In genomic region chr11:18698341-18699268, GRCh38 we compare ENCODE assay signal across 8 cellular contexts. TPM values are rescaled to one million over a fixed set of nuclear protein-coding genes. Genes with fewer than 3 reads are reported as not detected.
DNase-seq lines count a peak whose midpoint lies in the region; ATAC-seq and TF ChIP-seq lines count a peak whose summit lies in the region.

A gene with protein sequence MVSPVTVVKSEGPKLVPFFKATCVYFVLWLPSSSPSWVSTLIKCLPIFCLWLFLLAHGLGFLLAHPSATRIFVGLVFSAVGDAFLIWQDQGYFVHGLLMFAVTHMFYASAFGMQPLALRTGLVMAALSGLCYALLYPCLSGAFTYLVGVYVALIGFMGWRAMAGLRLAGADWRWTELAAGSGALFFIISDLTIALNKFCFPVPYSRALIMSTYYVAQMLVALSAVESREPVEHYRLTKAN (plus strand): TSS chr11:18698779. CDS start chr11:18698887, 108 bp downstream.

- H3F3A ChIP-seq in PC-9 (ENCODE audit: insufficient read depth, low read depth), result peaks cover 24% of the 10 kb centered on the region; the same call in 1 of the 2 replicates

- peaks cover 35% of the 10 kb centered on the region for H3K4me1 ChIP-seq in PC-9 (replicated peaks; ENCODE audit: insufficient read depth)
- H3K4me1 ChIP-seq in esophagus (ENCODE audit: control insufficient read depth in 2 of 2, insufficient read depth in 2 of 2, low read length in 1 of 2), result no peaks in the 10 kb centered on the region
- peaks cover 10% of the 10 kb centered on the region for H3K4me1 ChIP-seq in mucosa of stomach (ENCODE audit: control insufficient read depth, insufficient read depth, low read length)

- CTCF ChIA-PET in PC-9 (lab: Charles Lee), result no interaction called here

- no peaks in the 10 kb centered on the region for H4K20me1 ChIP-seq in PC-9 (ENCODE audit: insufficient read depth)

- ATAC-seq in GM21528 (IDR thresholded peaks at IDR 0.05; ENCODE audit: low FRiP score, unreplicated experiment), result peak; percentile 92

- H3K9me3 ChIP-seq in PC-9 (ENCODE audit: insufficient read depth, low read depth), result no peaks in the 10 kb centered on the region
- no peaks in the 10 kb centered on the region for H3K9me3 ChIP-seq in esophagus (ENCODE audit: control insufficient read depth in 2 of 2, insufficient read depth in 1 of 2, low read depth in 1 of 2, low read length in 1 of 2)
- no peaks in the 10 kb centered on the region for H3K9me3 ChIP-seq in mucosa of stomach (ENCODE audit: control insufficient read depth, low read length)

- DNase-seq in Caki2 (ENCODE audit: low read depth) (peak; percentile 89), HuH-7.5 (ENCODE audit: low spot score) (peak; percentile 89), PC-9 (peak; percentile 72 to 90)
- DNase-seq in activated T-cell treated with anti-CD3 and anti-CD28 coated beads, Interleukin-2, amount 50 U/mL, for 48 hours, result peak; percentile 89 to 94
- peak; percentile 73 to 81 for DNase-seq in stimulated activated CD8-positive, alpha-beta memory T cell treated with anti-CD3 and anti-CD28 coated beads, Interleukin-4, amount 100 ng/mL, for 4 hours (ENCODE audit: low read depth in 2 of 2, low spot score in 1 of 2)

- H2AFZ ChIP-seq in PC-9, result peak within 1 kb of the TSS; percentile 70

- peak within 1 kb of the TSS; percentile 90 for H3K4me2 ChIP-seq in PC-9

- no peak for TF ChIP-seq CTCF in PC-9 (conservative IDR thresholded peaks at IDR 0.05)

- WGBS in esophagus, 2 donors, result 0 to 1% methylated on average over 79 to 98 of the region's 98 CpGs

- H3K27ac ChIP-seq in PC-9 (no peak within 1 kb of the TSS), esophagus (ENCODE audit: low read depth in 2 of 2, low read length in 1 of 2) (peak within 1 kb of the TSS; percentile 52 to 63)

- no TSS peak for BruUV-seq in PC-9 (replicated peaks; lab: Mats Ljungman, UMichigan)

- no peaks in the 10 kb centered on the region for H3K79me2 ChIP-seq in PC-9 (ENCODE audit: low read depth)

- POLR2A ChIA-PET in PC-9 (lab: Charles Lee; ENCODE audit: unreplicated experiment), result interaction anchor here (0.5 to 0.7 kb wide), 2 partner anchors 42 to 329 kb away, joined by 4 to 6 read pairs; no protein-coding TSS in a partner anchor

- H3K27me3 ChIP-seq in PC-9 (ENCODE audit: insufficient read depth, low read depth) (no peaks in the 10 kb centered on the region), esophagus (ENCODE audit: control insufficient read depth in 1 of 2, insufficient read depth in 2 of 2, low read length in 2 of 2) (no peaks in the 10 kb centered on the region), mucosa of stomach (ENCODE audit: control insufficient read depth, insufficient read depth, low read length) (peaks cover 17% of the 10 kb centered on the region)

- no peaks in the 10 kb centered on the region; the same call in 1 of the 2 replicates for H3K9me2 ChIP-seq in PC-9 (ENCODE audit: insufficient read depth)

- intact Hi-C loops in PC-9 (cut with micrococcal nuclease; ENCODE audit: unreplicated experiment), result no loop called here

- peak within 1 kb of the TSS; percentile 81 for H3K4me3 ChIP-seq in PC-9
- peak within 1 kb of the TSS; percentile 70 to 75 for H3K4me3 ChIP-seq in esophagus (ENCODE audit: low read depth in 1 of 2, low read length in 2 of 2)
- peak within 1 kb of the TSS; percentile 61 for H3K4me3 ChIP-seq in mucosa of stomach (ENCODE audit: low read length)

- peak within 1 kb of the TSS; percentile 68 for H3K9ac ChIP-seq in mucosa of stomach (ENCODE audit: low read length)

- H3K36me3 ChIP-seq in PC-9 (ENCODE audit: low read depth) (no peaks in the 10 kb centered on the region), esophagus (ENCODE audit: control insufficient read depth in 2 of 2, insufficient read depth in 2 of 2, low read length in 1 of 2) (no peaks in the 10 kb centered on the region), mucosa of stomach (ENCODE audit: control insufficient read depth, insufficient read depth, low read length) (no peaks in the 10 kb centered on the region)

- in situ Hi-C loops in Caki2 (cut with HindIII; ENCODE audit: low pct_unique_long_range_greater_than_20kb, low sequenced_read_pairs), result no loop called here

RNA-seq across cellular contexts. Expression of the gene that starts here (rescaled TPM):
- 0.78 and 1.4 TPM in 2 replicates for total RNA-seq in Caki2 (2014; rRNA removed; shearing (Covaris generic); ENCODE audit: low replicate concordance)
- 1.4 and 2.1 TPM in 2 replicates for total RNA-seq in PC-9 (2021)
- 1 to 10 TPM in 1 of 2 donors, under 1 TPM in 1; 0.78 to 5.5 TPM for polyA plus RNA-seq in esophagus
